In the genomic region with DNA sequence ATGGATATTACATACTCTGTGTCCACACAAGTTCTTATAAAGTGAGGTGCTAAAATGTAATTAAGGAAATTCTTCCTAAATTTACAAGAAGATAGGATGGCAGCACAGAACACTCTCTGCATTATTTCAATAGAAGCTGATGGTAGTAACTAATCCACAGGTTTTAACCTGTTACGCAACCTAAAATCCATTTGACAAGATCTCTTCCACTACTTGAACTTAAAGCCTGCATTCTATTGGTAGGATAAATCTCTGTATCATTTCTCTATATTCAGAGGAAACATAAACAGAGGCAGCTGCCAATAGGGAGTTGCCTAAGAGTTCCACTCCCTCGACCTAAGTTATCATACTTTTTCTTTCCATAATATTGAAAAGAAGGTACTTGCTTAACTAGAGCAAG, we compare ENCODE assay signal across 26 cellular contexts.
"Had no signal": no experiment of that assay in that cellular context is flagged by ENCODE, and none has a peak within 500 bp of the region (broad histone marks: within the 10 kb centered on the region; RNA-seq: fewer than 3 reads in every experiment).

No MANE protein-coding gene starts in this region.

- H3K4me1 ChIP-seq: left lung, lower lobe of right lung, upper lobe of left lung, vagina had no signal

- H3K27ac Mint-ChIP-seq: activated CD8-positive, alpha-beta T cell treated with anti-CD3 and anti-CD28 coated beads, Interleukin-2, amount 10 ng/mL, durations not matched to agents 7 days and 5 days; activated naive CD8-positive, alpha-beta T cell treated with anti-CD3 and anti-CD28 coated beads, Interleukin-2, amount 10 ng/mL, durations not matched to agents 7 days and 5 days; endodermal cell; stimulated activated naive CD8-positive, alpha-beta T cell treated with anti-CD3 and anti-CD28 coated beads, Interleukin-15, Interleukin-2, amounts not matched to agents 100 ng/mL and 50 ng/mL, for 24 hours; T-helper 1 cell treated with Interleukin-12 subunit alpha and Interleukin-12 subunit beta and Interleukin-4 antibody, amounts not matched to agents 30 μg/mL and 1 μg/mL, for 36 hours had no signal

- H3K9me3 ChIP-seq: esophagus muscularis mucosa, heart right ventricle, left lung, lower lobe of right lung, ovary, right lobe of liver, upper lobe of left lung, vagina had no signal

- H3K4me3 Mint-ChIP-seq: activated B cell treated with CpG ODN at 0.5 μM for 24 hours; activated CD8-positive, alpha-beta T cell treated with anti-CD3 and anti-CD28 coated beads, Interleukin-2, amount 10 ng/mL, durations not matched to agents 7 days and 5 days; activated naive CD8-positive, alpha-beta T cell treated with anti-CD3 and anti-CD28 coated beads, Interleukin-2, amount 10 ng/mL, durations not matched to agents 7 days and 5 days; activated T-cell treated with anti-CD3 and anti-CD28 coated beads, Interleukin-2, amount 50 U/mL, for 72 hours; endodermal cell; stimulated activated naive CD8-positive, alpha-beta T cell treated with anti-CD3 and anti-CD28 coated beads, Interleukin-15, Interleukin-2, amounts not matched to agents 100 ng/mL and 50 ng/mL, for 24 hours; T-helper 1 cell treated with Interleukin-12 subunit alpha and Interleukin-12 subunit beta and Interleukin-4 antibody, amounts not matched to agents 30 μg/mL and 1 μg/mL, for 36 hours had no signal

- H3K4me3 ChIP-seq: esophagus muscularis mucosa, heart right ventricle, left lung, lower lobe of right lung, ovary, right lobe of liver, upper lobe of left lung, vagina had no signal

- DNase-seq: activated B cell treated with CpG ODN at 0.5 μM for 24 hours; activated CD8-positive, alpha-beta T cell treated with anti-CD3 and anti-CD28 coated beads, Interleukin-2, amount 10 ng/mL, durations not matched to agents 7 days and 5 days; activated effector memory CD4-positive, alpha-beta T cell treated with Interleukin-2 at 50 U/mL for 16 hours; activated naive CD4-positive, alpha-beta T cell treated with Interleukin-2 at 50 U/mL for 16 hours; activated naive CD8-positive, alpha-beta T cell treated with anti-CD3 and anti-CD28 coated beads, Interleukin-2, amount 10 ng/mL, durations not matched to agents 7 days and 5 days; activated T-cell treated with anti-CD3 and anti-CD28 coated beads for 4 hours; activated T-cell treated with anti-CD3 and anti-CD28 coated beads, Interleukin-2, amount 50 U/mL, for 72 hours; amniotic stem cell; caudate nucleus; endodermal cell; foreskin melanocyte; heart right ventricle; left lung; lower lobe of right lung; mesendoderm; ovary; right lobe of liver; stimulated activated CD4-positive, alpha-beta T cell treated with anti-CD3 and anti-CD28 coated beads, Interleukin-12 subunit alpha, Interleukin-12 subunit beta, amount 100 ng/mL, for 4 hours; stimulated activated CD4-positive, alpha-beta T cell treated with anti-CD3 and anti-CD28 coated beads, Interleukin-4, amount 100 ng/mL, for 1 hour; T1000; upper lobe of left lung had no signal

- H3K9me3 Mint-ChIP-seq: activated B cell treated with CpG ODN at 0.5 μM for 24 hours; activated naive CD8-positive, alpha-beta T cell treated with anti-CD3 and anti-CD28 coated beads, Interleukin-2, amount 10 ng/mL, durations not matched to agents 7 days and 5 days; activated T-cell treated with anti-CD3 and anti-CD28 coated beads, Interleukin-2, amount 50 U/mL, for 72 hours; endodermal cell; stimulated activated naive CD8-positive, alpha-beta T cell treated with anti-CD3 and anti-CD28 coated beads, Interleukin-15, Interleukin-2, amounts not matched to agents 100 ng/mL and 50 ng/mL, for 24 hours; T-helper 1 cell treated with Interleukin-12 subunit alpha and Interleukin-12 subunit beta and Interleukin-4 antibody, amounts not matched to agents 30 μg/mL and 1 μg/mL, for 36 hours had no signal

- H3K27me3 ChIP-seq: esophagus muscularis mucosa, heart right ventricle, left lung, ovary, right lobe of liver, upper lobe of left lung, vagina had no signal

- H3K27ac ChIP-seq: esophagus muscularis mucosa, heart right ventricle, left lung, lower lobe of right lung, ovary, upper lobe of left lung, vagina had no signal

- ATAC-seq: activated CD8-positive, alpha-beta T cell treated with anti-CD3 and anti-CD28 coated beads, Interleukin-2, amount 10 ng/mL, durations not matched to agents 7 days and 5 days; activated T-cell treated with anti-CD3 and anti-CD28 coated beads, Interleukin-2, amount 50 U/mL, for 72 hours; heart right ventricle; left lung; lower lobe of right lung had no signal

- H3K27me3 Mint-ChIP-seq: activated B cell treated with CpG ODN at 0.5 μM for 24 hours; activated naive CD8-positive, alpha-beta T cell treated with anti-CD3 and anti-CD28 coated beads, Interleukin-2, amount 10 ng/mL, durations not matched to agents 7 days and 5 days; progenitor cell of endocrine pancreas; stimulated activated naive CD8-positive, alpha-beta T cell treated with anti-CD3 and anti-CD28 coated beads, Interleukin-15, Interleukin-2, amounts not matched to agents 100 ng/mL and 50 ng/mL, for 24 hours had no signal

- H3K36me3 ChIP-seq: ovary had no signal

- H3K4me1 Mint-ChIP-seq: activated B cell treated with CpG ODN at 0.5 μM for 24 hours; activated naive CD8-positive, alpha-beta T cell treated with anti-CD3 and anti-CD28 coated beads, Interleukin-2, amount 10 ng/mL, durations not matched to agents 7 days and 5 days had no signal
